8 cellular contexts compared by ENCODE assay signal in genomic region chr6:18264338-18265098, GRCh38. TPM values are rescaled to one million over a fixed set of nuclear protein-coding genes. Genes with fewer than 3 reads are reported as not detected.
DNase-seq lines count a peak whose midpoint lies in the region; ATAC-seq and TF ChIP-seq lines count a peak whose summit lies in the region.

TSS of gene DEK (minus strand) at chr6:18264530. CDS start at chr6:18263987, 543 bp downstream.

- POLR2A ChIA-PET in activated CD4-positive, alpha-beta T cell treated with anti-CD3 and anti-CD28 coated beads for 36 hours (lab: Charles Lee), result interaction anchor here (0.7 kb wide), 1 partner anchor 10 kb away, joined by 3 read pairs; no protein-coding TSS in a partner anchor

- intact Hi-C loops in activated CD4-positive, alpha-beta T cell treated with anti-CD3 and anti-CD28 coated beads for 36 hours (cut with DNase I, micrococcal nuclease), result loop anchor here (1.0 to 10.0 kb wide), 10 partner anchors 109 to 1948 kb away; partner anchors contain the start of genes KDM1B (in 2 of the 2), NUP153 (in 2 of the 2), TPMT (in 2 of the 2) and ATXN1 (in 1 of the 2)

- H3K36me3 Mint-ChIP-seq in activated CD4-positive, alpha-beta T cell treated with anti-CD3 and anti-CD28 coated beads for 36 hours (ENCODE audit: low read depth), result peaks cover 43% of the 10 kb centered on the region

- DNase-seq in AML-193 (lab: John Stamatoyannopoulos, UW) (peak; percentile 85 to 87), NCI-H460 (ENCODE audit: extremely low read depth, low read depth) (peak; percentile 69), choroid plexus epithelial cell (ENCODE audit: low read depth) (peak; percentile 81), kidney tubule cell (ENCODE audit: low spot score) (peak; percentile 86)
- DNase-seq in activated CD4-positive, alpha-beta T cell treated with anti-CD3 and anti-CD28 coated beads for 36 hours, result peak; percentile 91
- peak; percentile 66 to 71 for DNase-seq in stimulated activated CD4-positive, alpha-beta T cell treated with anti-CD3 and anti-CD28 coated beads, Interleukin-1b, Interleukin-23, amount 100 ng/mL, for 1 hour (ENCODE audit: low read depth in 2 of 2)

- peak within 1 kb of the TSS; percentile 99 for H3K27ac Mint-ChIP-seq in activated CD4-positive, alpha-beta T cell treated with anti-CD3 and anti-CD28 coated beads for 36 hours

- peaks cover 5% of the 10 kb centered on the region for H3K9me3 Mint-ChIP-seq in activated CD4-positive, alpha-beta T cell treated with anti-CD3 and anti-CD28 coated beads for 36 hours (ENCODE audit: low read depth)

- peak within 1 kb of the TSS; percentile 93 for H3K4me3 Mint-ChIP-seq in activated CD4-positive, alpha-beta T cell treated with anti-CD3 and anti-CD28 coated beads for 36 hours

- peak within 1 kb of the TSS; percentile 91 for H3K4me3 ChIP-seq in choroid plexus epithelial cell (ENCODE audit: low read depth, low read length)

- ATAC-seq in GM19043 (IDR thresholded peaks at IDR 0.05; ENCODE audit: low read depth, unreplicated experiment), result peak; percentile 32
- ATAC-seq in HG03432 (IDR thresholded peaks at IDR 0.05; ENCODE audit: unreplicated experiment), result peak; percentile 46
- peak; percentile 55 for ATAC-seq in activated CD4-positive, alpha-beta T cell treated with anti-CD3 and anti-CD28 coated beads for 36 hours

- TF ChIP-seq CTCF in choroid plexus epithelial cell (conservative IDR thresholded peaks at IDR 0.05; ENCODE audit: low read depth, low read length), result peak; percentile 59

- no peaks in the 10 kb centered on the region for H3K27me3 Mint-ChIP-seq in activated CD4-positive, alpha-beta T cell treated with anti-CD3 and anti-CD28 coated beads for 36 hours

- CTCF ChIA-PET in activated CD4-positive, alpha-beta T cell treated with anti-CD3 and anti-CD28 coated beads for 36 hours (lab: Charles Lee), result no interaction called here

- H3K4me1 Mint-ChIP-seq in activated CD4-positive, alpha-beta T cell treated with anti-CD3 and anti-CD28 coated beads for 36 hours, result peaks cover 46% of the 10 kb centered on the region

RNA-seq across cellular contexts. Expression of gene DEK, which starts in this region (rescaled TPM):
- 141 and 150 TPM in 2 replicates for total RNA-seq in NCI-H460 (2014; rRNA removed; shearing (Covaris generic))
- polyA plus RNA-seq in NCI-H460 (2014; cell fraction: nucleus; rRNA removed), result 80.0 and 101 TPM in 2 replicates
- 100 to 1,000 TPM; 201 to 273 TPM for total RNA-seq in activated CD4-positive, alpha-beta T cell treated with anti-CD3 and anti-CD28 coated beads for 36 hours

Comparison
In these comparisons a context has a peak if more than half of its experiments do, and no peak if none do; other contexts are left out.
1. Peak in every context shown above with its lines: DNase-seq, ATAC-seq and H3K4me3 ChIP-seq.